ENCODE assay signal across 16 cellular contexts in the genomic region with DNA sequence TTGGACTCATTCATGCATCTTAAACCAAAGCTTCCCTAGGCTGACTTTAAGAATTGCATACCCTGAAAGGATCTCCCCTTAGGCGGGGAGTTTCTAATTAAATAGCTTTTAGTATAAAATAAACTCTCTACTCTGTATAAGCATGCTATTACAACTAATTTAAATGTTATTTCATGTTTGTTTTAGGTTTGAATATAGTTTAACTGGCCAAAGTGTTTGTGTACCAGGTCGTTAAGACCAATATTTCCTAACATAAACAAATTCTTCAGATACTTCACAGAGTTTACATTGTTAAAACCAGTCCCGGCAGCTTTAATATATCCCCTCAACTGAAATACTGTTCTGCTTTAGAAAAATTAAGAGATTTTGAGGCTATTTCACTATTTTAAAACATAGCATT. TPM values are rescaled to one million over a fixed set of nuclear protein-coding genes. Genes with fewer than 3 reads are reported as not detected.
DNase-seq lines count a peak whose midpoint lies in the region; ATAC-seq and TF ChIP-seq lines count a peak whose summit lies in the region.
"Had no signal": no experiment of that assay in that cellular context is flagged by ENCODE, and none has a peak within 500 bp of the region (broad histone marks: within the 10 kb centered on the region; RNA-seq: fewer than 3 reads in every experiment).

No MANE protein-coding gene starts in this region.

- H3K4me2 ChIP-seq in PC-3 (ENCODE audit: low read length) (peak overlapping the region; percentile 85), fibroblast of lung (ENCODE audit: extremely low read depth, insufficient read depth, low read length) (peak overlapping the region; percentile 91), osteoblast (ENCODE audit: insufficient read depth, low read length) (peak overlapping the region; percentile 90)

- no peak for ATAC-seq in PC-3
- ATAC-seq in GM18505 (IDR thresholded peaks at IDR 0.05; ENCODE audit: unreplicated experiment), result no peak

- no peak for TF ChIP-seq POLR2A in GM18505 (IDR thresholded peaks at IDR 0.05; ENCODE audit: borderline replicate concordance, extremely low read depth, insufficient read depth, insufficient read length)

- H3K4me1 ChIP-seq in PC-3 (ENCODE audit: insufficient read depth, low read length) (peaks cover 47% of the 10 kb centered on the region), fibroblast of lung (ENCODE audit: control insufficient read depth, extremely low read depth, insufficient read depth, low read length) (peaks cover 18% of the 10 kb centered on the region), osteoblast (ENCODE audit: insufficient read depth, low read length) (peaks cover 48% of the 10 kb centered on the region)

- H3K79me2 ChIP-seq in PC-3 (ENCODE audit: low read length) (peaks cover 64% of the 10 kb centered on the region), fibroblast of lung (ENCODE audit: control insufficient read depth, insufficient read depth, low read length) (peaks cover 41% of the 10 kb centered on the region), osteoblast (ENCODE audit: insufficient read depth, low read length) (peaks cover 57% of the 10 kb centered on the region)

- H3K9ac ChIP-seq in PC-3 (ENCODE audit: low read length), result peak overlapping the region; percentile 76; the same call in 1 of the 2 replicates
- no peak overlapping the region for H3K9ac ChIP-seq in fibroblast of lung (ENCODE audit: insufficient read depth, low read length)

- H2AFZ ChIP-seq in PC-3 (ENCODE audit: low read length) (no peak overlapping the region), fibroblast of lung (ENCODE audit: low read length) (no peak overlapping the region), osteoblast (ENCODE audit: low read length) (no peak overlapping the region)

- TF ChIP-seq CTCF in AG04450 (IDR thresholded peaks at IDR 0.05; ENCODE audit: low read depth, low read length) (no peak), PC-3 (conservative IDR thresholded peaks at IDR 0.05; ENCODE audit: low read depth, low read length) (no peak), fibroblast of lung (conservative IDR thresholded peaks at IDR 0.05 in 1 of 2, IDR thresholded peaks at IDR 0.05 in 1 of 2; ENCODE audit: low read depth in 1 of 2, low read length in 2 of 2) (no peak), osteoblast (IDR thresholded peaks at IDR 0.05; ENCODE audit: extremely low read depth, low read depth, low read length) (no peak)

- BruUV-seq in PC-3 (replicated peaks; lab: Mats Ljungman, UMichigan), result no TSS peak

- CTCF ChIA-PET in AG04450 (lab: Charles Lee), result interaction anchor here (0.7 to 1.6 kb wide), 7 partner anchors 10 to 641 kb away, joined by 3 to 10 read pairs (median 3); no protein-coding TSS in a partner anchor
- CTCF ChIA-PET in PC-3 (lab: Charles Lee), result no interaction called here

- DNase-seq in AG04450 (ENCODE audit: low read depth, low spot score) (no peak), PC-3 (no peak), fibroblast of lung (ENCODE audit: low read depth in 2 of 2) (no peak), osteoblast (ENCODE audit: insufficient read length, low spot score, missing footprints) (no peak), HuH-7 (ENCODE audit: low spot score) (no peak), NCI-H187 (lab: John Stamatoyannopoulos, UW) (no peak), activated gamma-delta T cell (lab: John Stamatoyannopoulos, UW) (no peak)
- DNase-seq: activated B cell treated with CpG ODN at 0.5 μM for 24 hours; activated naive CD4-positive, alpha-beta T cell treated with Interleukin-2 at 50 U/mL for 16 hours; Calu3; effector CD8-positive, alpha-beta T cell; NCI-H1930; NCI-H526; stimulated activated CD4-positive, alpha-beta T cell treated with anti-CD3 and anti-CD28 coated beads, Interleukin-4, amount 100 ng/mL, for 1 hour had no signal

- H3K27ac ChIP-seq in AG04450 (ENCODE audit: low read depth, low read length) (no peak overlapping the region), PC-3 (ENCODE audit: low read length) (no peak overlapping the region), fibroblast of lung (ENCODE audit: insufficient read depth, low read length) (no peak overlapping the region), osteoblast (ENCODE audit: low read depth, low read length) (peak overlapping the region; percentile 72)
- H3K27ac ChIP-seq: right atrium auricular region had no signal

- no peaks in the 10 kb centered on the region for H3K9me2 ChIP-seq in PC-3 (replicated peaks; ENCODE audit: low read length)

- POLR2A ChIA-PET in AG04450 (lab: Yijun Ruan, JAX) (interaction anchor here (1.5 kb wide), 1 partner anchor 11 kb away, joined by 3 read pairs; no protein-coding TSS in a partner anchor), PC-3 (lab: Charles Lee; ENCODE audit: unreplicated experiment) (interaction anchor here (0.5 kb wide), 1 partner anchor 1747 kb away, joined by 5 read pairs; no protein-coding TSS in a partner anchor)

- H3K27me3 ChIP-seq in AG04450 (ENCODE audit: control insufficient read depth, insufficient read depth, low read length) (no peaks in the 10 kb centered on the region), PC-3 (ENCODE audit: low read length) (no peaks in the 10 kb centered on the region), fibroblast of lung (ENCODE audit: control insufficient read depth, insufficient read depth, low read length) (no peaks in the 10 kb centered on the region), osteoblast (ENCODE audit: insufficient read depth, low read length) (no peaks in the 10 kb centered on the region)
- H3K27me3 ChIP-seq: right atrium auricular region had no signal

- no peaks in the 10 kb centered on the region for H3F3A ChIP-seq in PC-3 (ENCODE audit: low read length, unreplicated experiment)

- intact Hi-C loops in PC-3 (cut with micrococcal nuclease), result loop anchor here (2.0 to 10.0 kb wide), 6 partner anchors 48 to 340 kb away; no protein-coding TSS in a partner anchor

- no peaks in the 10 kb centered on the region for H3K36me3 ChIP-seq in PC-3 (ENCODE audit: low read depth, low read length)
- no peaks in the 10 kb centered on the region for H3K36me3 ChIP-seq in fibroblast of lung (ENCODE audit: control insufficient read depth, insufficient read depth, low read length)
- no peaks in the 10 kb centered on the region for H3K36me3 ChIP-seq in osteoblast (ENCODE audit: insufficient read depth, low read length)
- H3K36me3 ChIP-seq: right atrium auricular region had no signal

- H3K9me3 ChIP-seq in AG04450 (ENCODE audit: control insufficient read depth, insufficient read depth, low read length) (no peaks in the 10 kb centered on the region; the same call in 1 of the 2 replicates), PC-3 (ENCODE audit: low read length) (no peaks in the 10 kb centered on the region), fibroblast of lung (ENCODE audit: control insufficient read depth, insufficient read depth, low read depth, low read length) (no peaks in the 10 kb centered on the region), osteoblast (ENCODE audit: low read depth, low read length) (no peaks in the 10 kb centered on the region)
- H3K9me3 ChIP-seq: right atrium auricular region had no signal

- 0 out of 2 replicates have a peak, but pooled peaks cover 6% of the 10 kb centered on the region for H4K20me1 ChIP-seq in PC-3 (ENCODE audit: low read length)
- no peaks in the 10 kb centered on the region for H4K20me1 ChIP-seq in fibroblast of lung (ENCODE audit: control insufficient read depth, extremely low read depth, insufficient read depth, low read length)
- peaks cover 8% of the 10 kb centered on the region for H4K20me1 ChIP-seq in osteoblast (ENCODE audit: insufficient read depth, low read length)

- H3K4me3 ChIP-seq in AG04450 (ENCODE audit: low read depth, low read length), result peak overlapping the region; percentile 87; the same call in 1 of the 2 replicates
- H3K4me3 ChIP-seq in PC-3 (ENCODE audit: low read length), result peak overlapping the region; percentile 92
- peak overlapping the region; percentile 13 to 90 (median 84) for H3K4me3 ChIP-seq in fibroblast of lung (replicated peaks in 1 of 4; ENCODE audit: control extremely low read depth in 1 of 4, insufficient read depth in 1 of 4, low read depth in 3 of 4, low read length in 4 of 4)
- no peak overlapping the region for H3K4me3 ChIP-seq in osteoblast (ENCODE audit: insufficient read depth, low read length)

RNA-seq across cellular contexts. Expression of a gene that starts 2.3 kb away (rescaled TPM):
- polyA plus RNA-seq in AG04450 (2011; rRNA removed) (6.0 and 7.2 TPM in 2 replicates), fibroblast of lung (6.5 and 7.3 TPM in 2 replicates)
- 16.7 and 17.4 TPM in 2 replicates for polyA minus RNA-seq in AG04450 (2011; rRNA and poly(A)+ RNA removed)
- total RNA-seq in PC-3 (2014; rRNA removed) (3.5 and 9.6 TPM in 2 replicates), fibroblast of lung (6.2 and 6.4 TPM in 2 replicates), osteoblast (10.9 and 11.9 TPM in 2 replicates)
- polyA plus RNA-seq in fibroblast of lung (2012), result 7.7 and 10.4 TPM in 2 replicates
- 26.2 and 50.4 TPM in 2 replicates for polyA minus RNA-seq in fibroblast of lung (ENCODE audit: low replicate concordance)
- total RNA-seq: activated B cell treated with CpG ODN at 0.5 μM for 24 hours, Calu3 had no signal
